1 cellular context compared by ENCODE assay signal in genomic region chr7:1555046-1555812, GRCh38.
A peak's percentile ranks its signal among the peaks of the same experiment; 100 is the strongest.
TF ChIP-seq lines count a peak whose summit lies in the region.

No MANE protein-coding gene starts in this region.

TF ChIP-seq in HepG2, 621 proteins besides CTCF, POLR2A, EP300 and RAD21 (continued from another document and continues in another):
- no peak for TF ChIP-seq ZNF629 (CRISPR knock-in tag; conservative IDR thresholded peaks at IDR 0.05)
- TF ChIP-seq ARHGAP35 (CRISPR knock-in tag; IDR thresholded peaks at IDR 0.05; ENCODE audit: borderline replicate concordance) = no peak
- no peak for TF ChIP-seq ZNF570 (CRISPR knock-in tag; IDR thresholded peaks at IDR 0.05; ENCODE audit: borderline replicate concordance)
- no peak for TF ChIP-seq NR1H2 (CRISPR knock-in tag; IDR thresholded peaks at IDR 0.05; ENCODE audit: borderline replicate concordance, low read depth)
- TF ChIP-seq ZXDC (CRISPR knock-in tag; IDR thresholded peaks at IDR 0.05) = no peak; the same call in 1 of the 2 replicates
- TF ChIP-seq SMARCC2 (IDR thresholded peaks at IDR 0.05) = no peak
- no peak for TF ChIP-seq NR2F2 (IDR thresholded peaks at IDR 0.05; ENCODE audit: borderline replicate concordance, low read depth)
- TF ChIP-seq ZBTB2 (CRISPR knock-in tag; IDR thresholded peaks at IDR 0.05; ENCODE audit: low read depth) = 0 out of 2 replicates have a peak, but pooled peaks have one; percentile 44
- TF ChIP-seq SP2 (CRISPR knock-in tag; IDR thresholded peaks at IDR 0.05) = no peak; the same call in 1 of the 2 replicates
- no peak for TF ChIP-seq STAT6 (CRISPR knock-in tag; IDR thresholded peaks at IDR 0.05; ENCODE audit: borderline replicate concordance)
- TF ChIP-seq ZBTB46 (CRISPR knock-in tag; IDR thresholded peaks at IDR 0.05; ENCODE audit: borderline replicate concordance) = no peak
- TF ChIP-seq HNF1A (IDR thresholded peaks at IDR 0.05; ENCODE audit: low read depth) = no peak
- no peak for TF ChIP-seq HNF1A (CRISPR knock-in tag; IDR thresholded peaks at IDR 0.05; ENCODE audit: borderline replicate concordance)
- TF ChIP-seq TBL1XR1 (IDR thresholded peaks at IDR 0.05; ENCODE audit: borderline replicate concordance, low read length, partially characterized antibody) = no peak
- no peak for TF ChIP-seq DDIT3 (CRISPR knock-in tag; IDR thresholded peaks at IDR 0.05)
- no peak; the same call in 1 of the 2 replicates for TF ChIP-seq NFYC (CRISPR knock-in tag; IDR thresholded peaks at IDR 0.05)
- no peak for TF ChIP-seq TEAD2 (CRISPR knock-in tag; IDR thresholded peaks at IDR 0.05)
- TF ChIP-seq UBTF (CRISPR knock-in tag; IDR thresholded peaks at IDR 0.05) = 0 out of 2 replicates have a peak, but pooled peaks have one; percentile 8
- TF ChIP-seq POGK (CRISPR knock-in tag; conservative IDR thresholded peaks at IDR 0.05) = no peak
- no peak for TF ChIP-seq BRF2 (CRISPR knock-in tag; IDR thresholded peaks at IDR 0.05)
- no peak for TF ChIP-seq ASH2L (IDR thresholded peaks at IDR 0.05; ENCODE audit: insufficient read length, low read depth, low read length)
- TF ChIP-seq NCOR1 (IDR thresholded peaks at IDR 0.05; ENCODE audit: borderline replicate concordance, low read length) = no peak
- TF ChIP-seq HMGA1 (CRISPR knock-in tag; conservative IDR thresholded peaks at IDR 0.05) = no peak
- TF ChIP-seq ZEB1 (IDR thresholded peaks at IDR 0.05; ENCODE audit: insufficient replicate concordance, low read depth) = peak; percentile 24
- no peak for TF ChIP-seq NR0B2 (CRISPR knock-in tag; IDR thresholded peaks at IDR 0.05)
- no peak for TF ChIP-seq SMYD3 (CRISPR knock-in tag; IDR thresholded peaks at IDR 0.05)
- TF ChIP-seq FOXA1 (IDR thresholded peaks at IDR 0.05) = no peak
- no peak for TF ChIP-seq FOXA1 (CRISPR knock-in tag; IDR thresholded peaks at IDR 0.05)
- no peak for TF ChIP-seq IRX3 (CRISPR knock-in tag; IDR thresholded peaks at IDR 0.05; ENCODE audit: borderline replicate concordance, low read depth)
- no peak for TF ChIP-seq ZNF501 (CRISPR knock-in tag; IDR thresholded peaks at IDR 0.05)
- TF ChIP-seq ZNF772 (CRISPR knock-in tag; IDR thresholded peaks at IDR 0.05) = no peak; the same call in 1 of the 2 replicates
- no peak for TF ChIP-seq GATAD1 (CRISPR knock-in tag; IDR thresholded peaks at IDR 0.05)
- no peak for TF ChIP-seq SIX1 (CRISPR knock-in tag; IDR thresholded peaks at IDR 0.05; ENCODE audit: borderline replicate concordance)
- TF ChIP-seq ATF3 (CRISPR knock-in tag; IDR thresholded peaks at IDR 0.05) = peak; percentile 78
- TF ChIP-seq CENPBD1 (CRISPR knock-in tag; IDR thresholded peaks at IDR 0.05; ENCODE audit: borderline replicate concordance, low read depth) = no peak
- TF ChIP-seq RNF2 (conservative IDR thresholded peaks at IDR 0.05; ENCODE audit: low read depth) = no peak
- no peak for TF ChIP-seq TCF7L2 (IDR thresholded peaks at IDR 0.05; ENCODE audit: low read depth, low read length)
- peak; percentile 76 for TF ChIP-seq ZSCAN25 (CRISPR knock-in tag; IDR thresholded peaks at IDR 0.05)
